22 cellular contexts compared by ENCODE assay signal in genomic region chr3:191743283-191743682, GRCh38.
"Had no signal": no experiment of that assay in that cellular context is flagged by ENCODE, and none has a peak within 500 bp of the region (broad histone marks: within the 10 kb centered on the region; RNA-seq: fewer than 3 reads in every experiment).

No MANE protein-coding gene starts in this region.

- H3K9me3 ChIP-seq: SK-N-SH had no signal

- DNase-seq: KBM-7, MV-4-11, NCI-H1048, NCI-H1105, NCI-H1417, NCI-H1436 treated with DMSO at 0.1 percent for 48 hours, NCI-H1694, NCI-H187 treated with DMSO at 0.1 percent for 48 hours, NCI-H2029 treated with DMSO at 0.1 percent for 48 hours, NCI-H2107, NCI-H226, NCI-H446, NCI-H510A, NCI-H524 treated with DMSO at 0.1 percent for 48 hours, NCI-H69, NCI-H774, SHP77, SK-N-SH, SW 1271 had no signal

- ATAC-seq: Panc1 had no signal

- H3K27ac ChIP-seq: HL-60, RWPE1 had no signal

- H3K4me2 ChIP-seq: SK-N-SH had no signal

- H3K9me2 ChIP-seq: SK-N-SH had no signal
